Comparison of ENCODE assay signal across 23 cellular contexts in the genomic region with DNA sequence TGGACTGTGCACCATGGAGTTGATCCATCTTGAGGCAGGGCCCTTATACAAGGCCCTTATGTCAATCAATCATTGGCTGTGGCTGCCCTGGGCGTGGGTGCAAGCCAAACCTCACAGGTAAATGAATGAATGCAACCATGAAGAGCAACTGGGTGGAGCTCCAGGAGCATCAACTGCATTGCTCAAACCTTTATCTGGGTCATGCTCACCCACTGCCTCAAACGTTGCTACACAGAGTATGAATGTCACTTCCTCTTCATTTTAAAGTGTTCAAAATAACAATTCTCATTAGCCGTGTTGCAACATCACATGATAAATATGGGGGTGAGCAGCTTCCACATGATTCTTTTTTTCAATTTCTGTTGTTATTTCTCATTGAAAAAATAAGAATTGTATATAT. TPM values are rescaled to one million over a fixed set of nuclear protein-coding genes. Genes with fewer than 3 reads are reported as not detected.
DNase-seq lines count a peak whose midpoint lies in the region; ATAC-seq, FAIRE-seq and TF ChIP-seq lines count a peak whose summit lies in the region.
"Had no signal": no experiment of that assay in that cellular context is flagged by ENCODE, and none has a peak within 500 bp of the region (broad histone marks: within the 10 kb centered on the region; RNA-seq: fewer than 3 reads in every experiment).

No MANE protein-coding gene starts in this region.

- WGBS in GM12878 (ENCODE audit: insufficient coverage, insufficient replicate concordance, low lambda C conversion rate, missing lambda C conversion rate): 0% methylated on average over 3 of the region's 3 CpGs
- no CpG with 5 or more reads among the region's 3 CpGs for WGBS in trophoblast cell (ENCODE audit: extremely low coverage, insufficient coverage, insufficient read length)

- no peak overlapping the region for H3K14ac ChIP-seq in trophoblast cell (ENCODE audit: low read length)

- no peak overlapping the region for H4K12ac ChIP-seq in trophoblast cell (ENCODE audit: low read depth, low read length)

- POLR2A ChIA-PET in GM12878 (lab: Charles Lee) (interaction anchor here (0.5 to 10.2 kb wide), 3 partner anchors 8 to 107 kb away, joined by 3 to 190 read pairs (median 5); a partner anchor contains a TSS), GM10248 (lab: Yijun Ruan, JAX) (no interaction called here)

- H3K27ac ChIP-seq in GM12878 (ENCODE audit: control insufficient read depth, insufficient read depth) (no peak overlapping the region), trophoblast cell (ENCODE audit: low read depth, low read length) (no peak overlapping the region)
- H3K27ac ChIP-seq: 22Rv1, thyroid gland had no signal

- no peak overlapping the region for H4K8ac ChIP-seq in trophoblast cell (ENCODE audit: low read depth, low read length)

- BruUV-seq in GM12878 (replicated peaks; lab: Mats Ljungman, UMichigan): no TSS peak

- no peak for TF ChIP-seq POLR2A in GM12878 (IDR thresholded peaks at IDR 0.05; ENCODE audit: low read depth, low read length)

- no peaks in the 10 kb centered on the region for H3K9me3 ChIP-seq in GM12878 (replicated peaks; ENCODE audit: control insufficient read depth, insufficient read depth, low read length)
- no peaks in the 10 kb centered on the region for H3K9me3 ChIP-seq in trophoblast cell (ENCODE audit: insufficient read depth, low read depth, low read length)
- H3K9me3 ChIP-seq: thyroid gland had no signal

- intact Hi-C loops in GM12878 (cut with micrococcal nuclease; ENCODE audit: unreplicated experiment): loop anchor here (10.0 kb wide), 1 partner anchor 69 kb away; no protein-coding TSS in a partner anchor

- H3K4me1 ChIP-seq in GM12878 (ENCODE audit: control insufficient read depth, insufficient read depth, low read length): peaks cover 2% of the 10 kb centered on the region
- no peaks in the 10 kb centered on the region for H3K4me1 ChIP-seq in trophoblast cell (ENCODE audit: control insufficient read depth in 1 of 2, insufficient read depth in 2 of 2, low read length in 2 of 2)
- H3K4me1 ChIP-seq: thyroid gland had no signal

- no peaks in the 10 kb centered on the region for H3K79me1 ChIP-seq in trophoblast cell (ENCODE audit: low read length)

- H3K36me3 ChIP-seq in GM12878 (ENCODE audit: control insufficient read depth in 2 of 2, insufficient read depth in 2 of 2, low read length in 1 of 2) (no peaks in the 10 kb centered on the region), trophoblast cell (ENCODE audit: control insufficient read depth in 1 of 2, insufficient read depth in 2 of 2, low read length in 2 of 2) (no peaks in the 10 kb centered on the region)
- H3K36me3 ChIP-seq: thyroid gland had no signal

- SMC1A ChIA-PET in GM12878 (lab: Charles Lee; ENCODE audit: uncharacterized antibody, unreplicated experiment): interaction anchor here (0.8 to 12.0 kb wide), 4 partner anchors 10 to 107 kb away, joined by 3 to 558 read pairs (median 104); a partner anchor contains a TSS

- in situ Hi-C loops in GM12878 (cut with MboI): no loop called here

- TF ChIP-seq CTCF in GM12878 (IDR thresholded peaks at IDR 0.05 in 2 of 3, conservative IDR thresholded peaks at IDR 0.05 in 1 of 3; ENCODE audit: control insufficient read depth in 2 of 3, extremely low read depth in 1 of 3, insufficient read depth in 1 of 3, low read depth in 3 of 3, low read length in 3 of 3) (no peak), GM10248 (IDR thresholded peaks at IDR 0.05; ENCODE audit: control extremely low read depth, extremely low read depth, low read depth, missing control alignments) (no peak)

- H4K91ac ChIP-seq in trophoblast cell (ENCODE audit: low read depth, low read length): no peak overlapping the region

- H3K18ac ChIP-seq in trophoblast cell (ENCODE audit: low read length): no peak overlapping the region

- FAIRE-seq in GM12878 (lab: Jason Lieb, UNC): no peak
- FAIRE-seq: HepG2 had no signal

- no peak overlapping the region for H2BK5ac ChIP-seq in trophoblast cell (ENCODE audit: low read depth, low read length, poor library complexity)

- no peak overlapping the region for H3K9ac ChIP-seq in GM12878 (ENCODE audit: control insufficient read depth, insufficient read depth, low read length)
- H3K9ac ChIP-seq in trophoblast cell (ENCODE audit: low read length): peak overlapping the region; percentile 43

- H3K4me2 ChIP-seq in GM12878 (ENCODE audit: control insufficient read depth, insufficient read depth) (no peak overlapping the region), trophoblast cell (ENCODE audit: low read length) (no peak overlapping the region)
- H3K4me2 ChIP-seq: smooth muscle cell had no signal

- H2AFZ ChIP-seq in GM12878 (ENCODE audit: control insufficient read depth, low read depth, low read length): no peak overlapping the region
- H2AFZ ChIP-seq in trophoblast cell (ENCODE audit: insufficient read depth, low read length, poor library complexity): no peak overlapping the region

- no peak for TF ChIP-seq RAD21 in GM12878 (IDR thresholded peaks at IDR 0.05; ENCODE audit: insufficient read depth, low read depth, low read length)

- no peak overlapping the region for H2AK5ac ChIP-seq in trophoblast cell (ENCODE audit: low read length)

- no peak for TF ChIP-seq EP300 in GM12878 (IDR thresholded peaks at IDR 0.05; ENCODE audit: borderline replicate concordance in 1 of 2, control insufficient read depth in 1 of 2, low read depth in 2 of 2, low read length in 2 of 2)

- H3K79me2 ChIP-seq in GM12878 (ENCODE audit: control insufficient read depth, insufficient read depth, low read length): no peaks in the 10 kb centered on the region
- H3K79me2 ChIP-seq in trophoblast cell (ENCODE audit: control insufficient read depth, insufficient read depth, low read length, poor library complexity): no peaks in the 10 kb centered on the region

- ATAC-seq in GM12878 (no peak), GM18858 (IDR thresholded peaks at IDR 0.05; ENCODE audit: unreplicated experiment) (no peak)
- ATAC-seq: HepG2; naive thymus-derived CD8-positive, alpha-beta T cell; SK-N-SH treated with all-trans-retinoic acid at 6 μM for 48 hours had no signal

- CTCF ChIA-PET in GM12878 (lab: Yijun Ruan, JAX) (interaction anchor here (0.6 to 12.9 kb wide), 5 partner anchors 10 to 624 kb away, joined by 3 to 803 read pairs (median 4); a partner anchor contains a TSS), GM10248 (lab: Yijun Ruan, JAX) (interaction anchor here (1.0 to 13.2 kb wide), 6 partner anchors 10 to 205 kb away, joined by 3 to 307 read pairs (median 39); a partner anchor contains a TSS)

- no peaks in the 10 kb centered on the region for H4K20me1 ChIP-seq in GM12878 (ENCODE audit: control insufficient read depth, insufficient read depth)

- RAD21 ChIA-PET in GM12878 (lab: Charles Lee; ENCODE audit: unreplicated experiment): interaction anchor here (0.9 to 9.4 kb wide), 3 partner anchors 11 to 127 kb away, joined by 4 to 593 read pairs (median 70); a partner anchor contains a TSS

- no peak overlapping the region for H2BK120ac ChIP-seq in trophoblast cell (ENCODE audit: insufficient read depth, low read length, poor library complexity)

- H2BK12ac ChIP-seq in trophoblast cell (ENCODE audit: low read length): no peak overlapping the region

- H3K23ac ChIP-seq in trophoblast cell (ENCODE audit: low read length): no peak overlapping the region

- DNase-seq in SIG-M5 treated with dmso at 0.1 percent for 504 hours (lab: John Stamatoyannopoulos, UW; ENCODE audit: unreplicated experiment): peak; percentile 86
- DNase-seq in SIG-M5 (lab: John Stamatoyannopoulos, UW): no peak
- peak; percentile 81 to 94 for DNase-seq in NOMO-1 (lab: John Stamatoyannopoulos, UW; ENCODE audit: unreplicated experiment in 2 of 2)
- no peak for DNase-seq in GM12878 (ENCODE audit: low read depth, low spot score)
- peak in 1 of 2 donors; percentile 17 for DNase-seq in trophoblast cell
- DNase-seq in amniotic stem cell (lab: John Stamatoyannopoulos, UW): no peak
- no peak for DNase-seq in GM10248 (ENCODE audit: extremely low spot score)
- DNase-seq: amygdala; caudate nucleus; DND-41; effector CD8-positive, alpha-beta T cell; glutamatergic neuron; naive thymus-derived CD8-positive, alpha-beta T cell; NCI-H187; NCI-H446; thyroid gland had no signal

- H3K4ac ChIP-seq in trophoblast cell (ENCODE audit: low read depth, low read length): no peak overlapping the region

- H3K27me3 ChIP-seq in GM12878 (replicated peaks in 1 of 2; ENCODE audit: control insufficient read depth in 2 of 2, insufficient read depth in 2 of 2, low read length in 1 of 2) (no peaks in the 10 kb centered on the region), trophoblast cell (ENCODE audit: insufficient read depth, low read length) (no peaks in the 10 kb centered on the region)
- H3K27me3 ChIP-seq: thyroid gland had no signal

- H3K4me3 ChIP-seq in GM12878 (no peak overlapping the region), trophoblast cell (ENCODE audit: low read depth, low read length) (no peak overlapping the region)
- H3K4me3 ChIP-seq: smooth muscle cell, thyroid gland had no signal

RNA-seq across cellular contexts. Expression of a gene that starts 6.4 kb away (rescaled TPM):
- 88.3 and 111 TPM in 2 replicates for total RNA-seq in GM12878 (2013; cell fraction: nucleolus; rRNA removed)
- 6.6 and 6.8 TPM in 2 replicates for total RNA-seq in GM12878 (2014; rRNA removed)
- 5.3 and 6.6 TPM in 2 replicates for total RNA-seq in GM12878 (2014; rRNA removed; fragmentation: Illumina TruSeq; extraction: Trizol)
- 5.7 and 6.8 TPM in 2 replicates for total RNA-seq in GM12878 (2021)
- polyA plus RNA-seq in GM12878 (2011; ENCODE audit: low read depth): 4.8 TPM
- 12.1 and 14.1 TPM in 2 replicates for polyA plus RNA-seq in GM12878 (2011; rRNA removed)
- 8.6 and 11.0 TPM in 2 replicates for polyA plus RNA-seq in GM12878 (2011; cell fraction: cytosol; rRNA removed)
- 35.2 and 35.5 TPM in 2 replicates for polyA plus RNA-seq in GM12878 (2011; cell fraction: nucleus; rRNA removed)
- polyA plus RNA-seq in GM12878 (2012): 4.5 and 5.0 TPM in 2 replicates
- 6.1 and 6.4 TPM in 2 replicates for polyA plus RNA-seq in GM12878 (2014; fragmentation: Illumina TruSeq; extraction: Trizol)
- polyA plus RNA-seq in GM12878 (2014; fragmentation: Nextera tagmentation; extraction: Ambion mirVana): 1 to 10 TPM; 2.3 to 2.9 TPM
- 7.9 and 8.9 TPM in 2 replicates for polyA plus RNA-seq in GM12878 (2014; rRNA removed)
- polyA plus RNA-seq in GM12878 (2016; fragmentation: Nextera tagmentation; extraction: Ambion mirVana): 1 to 10 TPM; 4.3 to 4.5 TPM
- 14.6 and 18.2 TPM in 2 replicates for polyA minus RNA-seq in GM12878 (2011; rRNA and poly(A)+ RNA removed)
- polyA minus RNA-seq in GM12878 (2011; cell fraction: cytosol; rRNA and poly(A)+ RNA removed): 2.1 and 6.1 TPM in 2 replicates
- 11.1 and 16.7 TPM in 2 replicates for polyA minus RNA-seq in GM12878 (2011; cell fraction: nucleus; rRNA and poly(A)+ RNA removed)
- 4.6 and 5.1 TPM in 2 replicates for polyA plus RNA-seq in trophoblast cell (2013)

RNA-seq across cellular contexts. Expression of a gene that starts 8.8 kb away (rescaled TPM):
- not detected in 2 replicates for total RNA-seq in GM12878 (2013; cell fraction: nucleolus; rRNA removed)
- total RNA-seq in GM12878 (2014; rRNA removed) (0.05 TPM in 1 of 2 replicates, not detected in the other), GM12878 (2014; rRNA removed; fragmentation: Illumina TruSeq; extraction: Trizol) (not detected in 2 replicates), GM12878 (2021) (not detected in 2 replicates)
- polyA plus RNA-seq in GM12878 (2011; ENCODE audit: low read depth): not detected
- polyA plus RNA-seq in GM12878 (2011; rRNA removed) (0.10 TPM in 1 of 2 replicates, not detected in the other), GM12878 (2014; fragmentation: Illumina TruSeq; extraction: Trizol) (0.04 TPM in 1 of 2 replicates, not detected in the other), GM12878 (2014; fragmentation: Nextera tagmentation; extraction: Ambion mirVana) (under 1 TPM; 0.04 to 0.05 TPM), GM12878 (2014; rRNA removed) (not detected in 2 replicates), GM12878 (2016; fragmentation: Nextera tagmentation; extraction: Ambion mirVana) (under 1 TPM in 1 of 2 experiments, not detected in 1; 0.10 TPM)
- polyA plus RNA-seq in GM12878 (2011; cell fraction: cytosol; rRNA removed): 0.03 TPM in 2 replicates
- polyA plus RNA-seq in GM12878 (2011; cell fraction: nucleus; rRNA removed): not detected in 2 replicates
- 0.06 and 0.07 TPM in 2 replicates for polyA plus RNA-seq in GM12878 (2012)
- not detected in 2 replicates for polyA minus RNA-seq in GM12878 (2011; rRNA and poly(A)+ RNA removed)
- polyA minus RNA-seq in GM12878 (2011; cell fraction: cytosol; rRNA and poly(A)+ RNA removed): not detected in 2 replicates
- polyA minus RNA-seq in GM12878 (2011; cell fraction: nucleus; rRNA and poly(A)+ RNA removed): not detected in 2 replicates
- polyA plus RNA-seq in trophoblast cell (2013): not detected in 2 replicates
- total RNA-seq: activated T-helper 1 cell treated with anti-CD3 and anti-CD28 coated beads, Interleukin-12 subunit alpha, Interleukin-12 subunit beta, Interleukin-2, Interleukin-4 antibody, amounts not matched to agents 30 ng/mL and 10 ng/mL and 1 ng/mL, durations not matched to agents 14 hours and 24 hours and 36 hours; HepG2; MCF 10A; naive thymus-derived CD8-positive, alpha-beta T cell; smooth muscle cell had no signal
- polyA plus RNA-seq: HepG2; naive thymus-derived CD8-positive, alpha-beta T cell; smooth muscle cell had no signal

Comparison
In these comparisons a context has a peak if more than half of its experiments do, and no peak if none do; other contexts are left out.
1. DNase-seq: peak in SIG-M5 treated with dmso at 0.1 percent for 504 hours (single experiment) and NOMO-1 (2 of 2); none in SIG-M5 (single experiment), GM12878 (single experiment), amniotic stem cell (single experiment) and GM10248 (single experiment).